34 cellular contexts compared by ENCODE assay signal in genomic region chr10:99798031-99798430, GRCh38.
"Had no signal": no experiment of that assay in that cellular context is flagged by ENCODE, and none has a peak within 500 bp of the region (broad histone marks: within the 10 kb centered on the region; RNA-seq: fewer than 3 reads in every experiment).

No MANE protein-coding gene starts in this region.

- H3K4me1 ChIP-seq: adrenal gland, ascending aorta had no signal

- FAIRE-seq: TTC549 had no signal

- ATAC-seq: activated CD8-positive, alpha-beta T cell treated with anti-CD3 and anti-CD28 coated beads for 36 hours; activated naive CD4-positive, alpha-beta T cell treated with anti-CD3 and anti-CD28 coated beads, Interleukin-2, amount 50 U/mL, for 72 hours; activated T-cell treated with anti-CD3 and anti-CD28 coated beads, Interleukin-2, amount 50 U/mL, for 4 hours; activated T-cell treated with anti-CD3 and anti-CD28 coated beads, Interleukin-2, amount 50 U/mL, for 72 hours; activated T-helper 17 cell treated with anti-CD3 and anti-CD28 coated beads, Interleukin-2, amount 50 U/mL, for 72 hours had no signal

- H3K36me3 Mint-ChIP-seq: activated naive CD4-positive, alpha-beta T cell treated with anti-CD3 and anti-CD28 coated beads, Interleukin-2, amount 50 U/mL, for 72 hours; activated naive CD8-positive, alpha-beta T cell treated with anti-CD3 and anti-CD28 coated beads for 36 hours; brain had no signal

- H3K4me1 Mint-ChIP-seq: activated B cell treated with CpG ODN at 0.5 μM for 24 hours; activated CD4-positive, alpha-beta T cell treated with anti-CD3 and anti-CD28 coated beads, Interleukin-2, amount 10 ng/mL, durations not matched to agents 24 days and 14 days; activated naive CD8-positive, alpha-beta T cell treated with anti-CD3 and anti-CD28 coated beads for 36 hours; activated T-helper 17 cell treated with anti-CD3 and anti-CD28 coated beads, Interleukin-2, amount 50 U/mL, for 72 hours; brain had no signal

- H3K9me3 ChIP-seq: adrenal gland, ascending aorta had no signal

- H3K9me3 Mint-ChIP-seq: activated B cell treated with CpG ODN at 0.5 μM for 24 hours; activated CD4-positive, alpha-beta memory T cell treated with anti-CD3 and anti-CD28 coated beads for 36 hours; activated CD4-positive, alpha-beta T cell treated with anti-CD3 and anti-CD28 coated beads, Interleukin-2, amount 10 ng/mL, durations not matched to agents 24 days and 14 days; activated CD8-positive, alpha-beta T cell treated with anti-CD3 and anti-CD28 coated beads for 36 hours; activated naive CD4-positive, alpha-beta T cell treated with anti-CD3 and anti-CD28 coated beads for 36 hours; activated naive CD4-positive, alpha-beta T cell treated with anti-CD3 and anti-CD28 coated beads, Interleukin-2, amount 50 U/mL, for 72 hours; activated naive CD8-positive, alpha-beta T cell treated with anti-CD3 and anti-CD28 coated beads for 36 hours; activated T-cell treated with anti-CD3 and anti-CD28 coated beads, Interleukin-2, amount 50 U/mL, for 4 hours; activated T-cell treated with anti-CD3 and anti-CD28 coated beads, Interleukin-2, amount 50 U/mL, for 72 hours; activated T-helper 1 cell treated with anti-CD3 and anti-CD28 coated beads, Interleukin-12 subunit alpha, Interleukin-12 subunit beta, Interleukin-2, Interleukin-4 antibody, amounts not matched to agents 30 ng/mL and 10 ng/mL and 1 ng/mL, durations not matched to agents 14 hours and 24 hours and 36 hours; activated T-helper 17 cell treated with anti-CD3 and anti-CD28 coated beads, Interleukin-2, amount 50 U/mL, for 72 hours; brain; T-helper 1 cell treated with Interleukin-12 subunit alpha and Interleukin-12 subunit beta and Interleukin-4 antibody, amounts not matched to agents 30 μg/mL and 1 μg/mL, for 36 hours; T-helper 2 cell treated with Interferon-gamma antibody and Interleukin-4, amounts not matched to agents 5 μg/mL and 100 μg/mL, for 36 hours had no signal

- H3K4me3 Mint-ChIP-seq: activated B cell treated with CpG ODN at 0.5 μM for 24 hours; activated CD4-positive, alpha-beta memory T cell treated with anti-CD3 and anti-CD28 coated beads for 36 hours; activated CD4-positive, alpha-beta T cell treated with anti-CD3 and anti-CD28 coated beads, Interleukin-2, amount 10 ng/mL, durations not matched to agents 24 days and 14 days; activated CD8-positive, alpha-beta T cell treated with anti-CD3 and anti-CD28 coated beads for 36 hours; activated naive CD4-positive, alpha-beta T cell treated with anti-CD3 and anti-CD28 coated beads for 36 hours; activated naive CD8-positive, alpha-beta T cell treated with anti-CD3 and anti-CD28 coated beads for 36 hours; activated T-cell treated with anti-CD3 and anti-CD28 coated beads, Interleukin-2, amount 50 U/mL, for 4 hours; activated T-cell treated with anti-CD3 and anti-CD28 coated beads, Interleukin-2, amount 50 U/mL, for 72 hours; activated T-helper 1 cell treated with anti-CD3 and anti-CD28 coated beads, Interleukin-12 subunit alpha, Interleukin-12 subunit beta, Interleukin-2, Interleukin-4 antibody, amounts not matched to agents 30 ng/mL and 10 ng/mL and 1 ng/mL, durations not matched to agents 14 hours and 24 hours and 36 hours; activated T-helper 17 cell treated with anti-CD3 and anti-CD28 coated beads, Interleukin-2, amount 50 U/mL, for 72 hours; brain; T-helper 1 cell treated with Interleukin-12 subunit alpha and Interleukin-12 subunit beta and Interleukin-4 antibody, amounts not matched to agents 30 μg/mL and 1 μg/mL, for 36 hours; T-helper 2 cell treated with Interferon-gamma antibody and Interleukin-4, amounts not matched to agents 5 μg/mL and 100 μg/mL, for 36 hours had no signal

- H3K4me3 ChIP-seq: adrenal gland, ascending aorta had no signal

- H3K27ac Mint-ChIP-seq: activated B cell treated with CpG ODN at 0.5 μM for 24 hours; activated CD4-positive, alpha-beta memory T cell treated with anti-CD3 and anti-CD28 coated beads for 36 hours; activated CD4-positive, alpha-beta T cell treated with anti-CD3 and anti-CD28 coated beads, Interleukin-2, amount 10 ng/mL, durations not matched to agents 24 days and 14 days; activated CD8-positive, alpha-beta T cell treated with anti-CD3 and anti-CD28 coated beads for 36 hours; activated naive CD4-positive, alpha-beta T cell treated with anti-CD3 and anti-CD28 coated beads for 36 hours; activated naive CD8-positive, alpha-beta T cell treated with anti-CD3 and anti-CD28 coated beads for 36 hours; activated T-cell treated with anti-CD3 and anti-CD28 coated beads, Interleukin-2, amount 50 U/mL, for 72 hours; activated T-helper 1 cell treated with anti-CD3 and anti-CD28 coated beads, Interleukin-12 subunit alpha, Interleukin-12 subunit beta, Interleukin-2, Interleukin-4 antibody, amounts not matched to agents 30 ng/mL and 10 ng/mL and 1 ng/mL, durations not matched to agents 14 hours and 24 hours and 36 hours; activated T-helper 17 cell treated with anti-CD3 and anti-CD28 coated beads, Interleukin-2, amount 50 U/mL, for 72 hours; brain; T-helper 1 cell treated with Interleukin-12 subunit alpha and Interleukin-12 subunit beta and Interleukin-4 antibody, amounts not matched to agents 30 μg/mL and 1 μg/mL, for 36 hours; T-helper 2 cell treated with Interferon-gamma antibody and Interleukin-4, amounts not matched to agents 5 μg/mL and 100 μg/mL, for 36 hours had no signal

- DNase-seq: activated B cell treated with CpG ODN at 0.5 μM for 24 hours; activated CD4-positive, alpha-beta memory T cell treated with anti-CD3 and anti-CD28 coated beads for 36 hours; activated CD4-positive, alpha-beta T cell treated with anti-CD3 and anti-CD28 coated beads for 4 hours; activated CD4-positive, alpha-beta T cell treated with anti-CD3 and anti-CD28 coated beads, Interleukin-2, amount 10 ng/mL, durations not matched to agents 24 days and 14 days; activated CD4-positive, alpha-beta T cell treated with anti-CD3 and anti-CD28 coated beads, Interleukin-2, amount 50 U/mL, for 1 hour; activated CD4-positive, alpha-beta T cell treated with anti-CD3 and anti-CD28 coated beads, Interleukin-2, amount 50 U/mL, for 4 hours; activated CD4-positive, CD25-positive, alpha-beta regulatory T cell treated with anti-CD3 and anti-CD28 coated beads, Interleukin-2, amount 50 U/mL, for 72 hours; activated CD8-positive, alpha-beta memory T cell treated with anti-CD3 and anti-CD28 coated beads, Interleukin-2, amount 50 U/mL, for 4 hours; activated CD8-positive, alpha-beta T cell treated with anti-CD3 and anti-CD28 coated beads for 36 hours; activated effector memory CD4-positive, alpha-beta T cell treated with anti-CD3 and anti-CD28 coated beads, Interleukin-2, amount 50 U/mL, for 16 hours; activated gamma-delta T cell treated with Interleukin-2 at 50 U/mL for 16 hours; activated naive CD4-positive, alpha-beta T cell; activated naive CD4-positive, alpha-beta T cell treated with anti-CD3 and anti-CD28 coated beads for 36 hours; activated naive CD4-positive, alpha-beta T cell treated with anti-CD3 and anti-CD28 coated beads, Interleukin-2, amount 50 U/mL, for 16 hours; activated naive CD8-positive, alpha-beta T cell treated with anti-CD3 and anti-CD28 coated beads for 36 hours; activated T-cell treated with anti-CD3 and anti-CD28 coated beads for 4 hours; activated T-cell treated with anti-CD3 and anti-CD28 coated beads, Interleukin-2, amount 50 U/mL, for 1 hour; activated T-cell treated with anti-CD3 and anti-CD28 coated beads, Interleukin-2, amount 50 U/mL, for 4 hours; activated T-cell treated with anti-CD3 and anti-CD28 coated beads, Interleukin-2, amount 50 U/mL, for 72 hours; adrenal gland; amniotic stem cell; central memory CD4-positive, alpha-beta T cell; T-helper 1 cell; T-helper 2 cell; T-helper 9 cell had no signal

- H3K27me3 Mint-ChIP-seq: activated B cell treated with CpG ODN at 0.5 μM for 24 hours; activated CD4-positive, alpha-beta memory T cell treated with anti-CD3 and anti-CD28 coated beads for 36 hours; activated CD8-positive, alpha-beta T cell treated with anti-CD3 and anti-CD28 coated beads for 36 hours; activated naive CD8-positive, alpha-beta T cell treated with anti-CD3 and anti-CD28 coated beads for 36 hours; activated T-helper 17 cell treated with anti-CD3 and anti-CD28 coated beads, Interleukin-2, amount 50 U/mL, for 72 hours had no signal

- H3K36me3 ChIP-seq: adrenal gland, ascending aorta had no signal

- H3K27ac ChIP-seq: adrenal gland, ascending aorta, VCaP had no signal

- H3K27me3 ChIP-seq: adrenal gland, ascending aorta had no signal
